Comparison of ENCODE assay signal across 22 cellular contexts in the genomic region with DNA sequence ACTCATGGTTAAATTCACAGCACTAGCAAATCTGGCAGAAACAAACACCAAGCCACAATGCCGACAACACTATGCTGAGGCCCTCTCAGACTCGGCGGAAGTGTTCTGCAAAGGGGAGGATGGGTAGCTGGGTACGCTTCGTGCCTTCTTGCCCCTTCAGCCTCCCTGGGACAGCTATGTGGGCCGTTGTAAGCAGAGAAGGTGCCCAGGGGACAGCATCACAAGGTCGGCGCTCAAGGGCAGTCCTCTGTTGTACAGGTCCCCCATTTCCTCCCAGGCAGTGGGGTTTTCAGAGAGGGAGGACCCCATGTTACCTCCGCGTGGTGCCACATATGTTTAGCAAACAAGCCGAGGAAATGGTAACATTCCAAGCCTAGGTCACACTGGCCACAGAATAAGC.
"Had no signal": no experiment of that assay in that cellular context is flagged by ENCODE, and none has a peak within 500 bp of the region (broad histone marks: within the 10 kb centered on the region; RNA-seq: fewer than 3 reads in every experiment).

No MANE protein-coding gene starts in this region.

- DNase-seq: activated CD4-positive, alpha-beta T cell treated with anti-CD3 and anti-CD28 coated beads, Interleukin-2, amount 10 ng/mL, durations not matched to agents 24 days and 14 days; activated CD8-positive, alpha-beta memory T cell treated with anti-CD3 and anti-CD28 coated beads, Interleukin-2, amount 50 U/mL, for 4 hours; activated T-cell treated with anti-CD3 and anti-CD28 coated beads, Interleukin-2, amount 50 U/mL, for 24 hours; brain microvascular endothelial cell; endodermal cell; foreskin keratinocyte; hippocampal formation; mesenchymal stem cell; stimulated activated CD4-positive, alpha-beta T cell treated with anti-CD3 and anti-CD28 coated beads, Interleukin-4, amount 100 ng/mL, for 1 hour; stimulated activated naive CD4-positive, alpha-beta T cell; SW 1271; testis; upper lobe of left lung had no signal

- ATAC-seq: activated CD4-positive, CD25-positive, alpha-beta regulatory T cell treated with anti-CD3 and anti-CD28 coated beads, Interleukin-2, amount 50 U/mL, for 24 hours; activated naive CD4-positive, alpha-beta T cell treated with anti-CD3 and anti-CD28 coated beads, Interleukin-2, amount 50 U/mL, for 72 hours; activated T-helper 17 cell treated with anti-CD3 and anti-CD28 coated beads, Interleukin-2, amount 50 U/mL, for 72 hours; foreskin keratinocyte had no signal

- H3K4me1 ChIP-seq: ascending aorta, foreskin keratinocyte, testis, upper lobe of left lung had no signal

- H3K4me3 ChIP-seq: ascending aorta, dorsolateral prefrontal cortex, SK-N-MC, testis, upper lobe of left lung had no signal

- H3K9me3 Mint-ChIP-seq: activated CD4-positive, alpha-beta T cell treated with anti-CD3 and anti-CD28 coated beads, Interleukin-2, amount 10 ng/mL, durations not matched to agents 24 days and 14 days; activated naive CD4-positive, alpha-beta T cell treated with anti-CD3 and anti-CD28 coated beads, Interleukin-2, amount 50 U/mL, for 72 hours; activated T-cell treated with anti-CD3 and anti-CD28 coated beads, Interleukin-2, amount 50 U/mL, for 24 hours; activated T-helper 17 cell treated with anti-CD3 and anti-CD28 coated beads, Interleukin-2, amount 50 U/mL, for 72 hours; endodermal cell; nephron had no signal

- H3K9me3 ChIP-seq: ascending aorta, testis, upper lobe of left lung had no signal

- H3K27ac Mint-ChIP-seq: activated CD4-positive, alpha-beta T cell treated with anti-CD3 and anti-CD28 coated beads, Interleukin-2, amount 10 ng/mL, durations not matched to agents 24 days and 14 days; endodermal cell; nephron had no signal

- H3K4me3 Mint-ChIP-seq: activated CD4-positive, alpha-beta T cell treated with anti-CD3 and anti-CD28 coated beads, Interleukin-2, amount 10 ng/mL, durations not matched to agents 24 days and 14 days; activated T-cell treated with anti-CD3 and anti-CD28 coated beads, Interleukin-2, amount 50 U/mL, for 24 hours; activated T-helper 17 cell treated with anti-CD3 and anti-CD28 coated beads, Interleukin-2, amount 50 U/mL, for 72 hours; endodermal cell; nephron had no signal

- H3K27me3 ChIP-seq: ascending aorta, brain microvascular endothelial cell, dorsolateral prefrontal cortex, foreskin keratinocyte, testis, upper lobe of left lung had no signal

- H3K27me3 Mint-ChIP-seq: activated CD4-positive, alpha-beta T cell treated with anti-CD3 and anti-CD28 coated beads, Interleukin-2, amount 10 ng/mL, durations not matched to agents 24 days and 14 days; activated T-cell treated with anti-CD3 and anti-CD28 coated beads, Interleukin-2, amount 50 U/mL, for 24 hours; activated T-helper 17 cell treated with anti-CD3 and anti-CD28 coated beads, Interleukin-2, amount 50 U/mL, for 72 hours had no signal

- H3K27ac ChIP-seq: ascending aorta, brain microvascular endothelial cell, epithelial cell of prostate, foreskin keratinocyte, SK-N-MC, testis, upper lobe of left lung, VCaP had no signal

- H3K4me1 Mint-ChIP-seq: endodermal cell had no signal
